ENCODE assay signal across 19 cellular contexts in genomic region chr1:19213580-19213979, GRCh38.
"Had no signal": no experiment of that assay in that cellular context is flagged by ENCODE, and none has a peak within 500 bp of the region (broad histone marks: within the 10 kb centered on the region; RNA-seq: fewer than 3 reads in every experiment).

No MANE protein-coding gene starts in this region.

- H3K4me3 ChIP-seq: esophagus squamous epithelium, left ventricle myocardium inferior, right atrium auricular region, tibial nerve, uterus had no signal

- H3K36me3 ChIP-seq: uterus had no signal

- DNase-seq: activated CD4-positive, alpha-beta T cell treated with anti-CD3 and anti-CD28 coated beads, Interleukin-2, amount 50 U/mL, for 1 hour; activated CD4-positive, CD25-positive, alpha-beta regulatory T cell; activated naive CD4-positive, alpha-beta T cell treated with anti-CD3 and anti-CD28 coated beads, Interleukin-2, amount 50 U/mL, for 16 hours; anterior cingulate cortex; brain microvascular endothelial cell; cortex of kidney; effector CD4-positive, alpha-beta T cell; esophagus squamous epithelium; hypothalamus; left ventricle myocardium inferior; mesendoderm; stimulated activated CD4-positive, alpha-beta T cell treated with anti-CD3 and anti-CD28 coated beads, Interleukin-2, amount 100 ng/mL, for 48 hours; stimulated activated naive B cell treated with anti-CD40 and anti-IgM and Interleukin-4, amounts not matched to agents 10 μg/mL and 1 μg/mL and 100 μg/mL, for 72 hours; substantia nigra; uterus had no signal

- H3K27ac ChIP-seq: brain microvascular endothelial cell, esophagus squamous epithelium, left ventricle myocardium inferior, right atrium auricular region, tibial nerve, uterus had no signal

- H3K9me3 Mint-ChIP-seq: central memory CD8-positive, alpha-beta T cell; stimulated activated naive B cell treated with anti-CD40 and anti-IgM and Interleukin-4, amounts not matched to agents 10 μg/mL and 1 μg/mL and 100 μg/mL, for 72 hours had no signal

- H3K4me3 Mint-ChIP-seq: central memory CD8-positive, alpha-beta T cell had no signal

- H3K9me3 ChIP-seq: esophagus squamous epithelium, left ventricle myocardium inferior, right atrium auricular region, tibial nerve, uterus had no signal

- H3K27ac Mint-ChIP-seq: progenitor cell of endocrine pancreas had no signal

- ATAC-seq: stimulated activated naive B cell treated with anti-CD40 and anti-IgM and Interleukin-4, amounts not matched to agents 10 μg/mL and 1 μg/mL and 100 μg/mL, for 72 hours had no signal

- H3K27me3 ChIP-seq: brain microvascular endothelial cell, esophagus squamous epithelium, right atrium auricular region, tibial nerve, uterus had no signal

- H3K27me3 Mint-ChIP-seq: central memory CD8-positive, alpha-beta T cell; progenitor cell of endocrine pancreas; stimulated activated naive B cell treated with anti-CD40 and anti-IgM and Interleukin-4, amounts not matched to agents 10 μg/mL and 1 μg/mL and 100 μg/mL, for 72 hours had no signal
